ENCODE assay signal across 1 cellular context in genomic region chr1:205593967-205594366, GRCh38.
TF ChIP-seq lines count a peak whose summit lies in the region.

No MANE protein-coding gene starts in this region.

TF ChIP-seq in H1, 55 proteins besides CTCF, POLR2A, EP300 and RAD21:
- TF ChIP-seq JUN (IDR thresholded peaks at IDR 0.05; ENCODE audit: low read depth, low read length) (no peak), RXRA (IDR thresholded peaks at IDR 0.05; ENCODE audit: insufficient read depth, low read depth, low read length) (no peak), ZNF274 (IDR thresholded peaks at IDR 0.05; ENCODE audit: borderline replicate concordance, extremely low read depth, low read length) (no peak), EZH2 (IDR thresholded peaks at IDR 0.05; ENCODE audit: low read depth, low read length, severe bottlenecking) (no peak), ASH2L (IDR thresholded peaks at IDR 0.05; ENCODE audit: low read length) (no peak), SIRT6 (IDR thresholded peaks at IDR 0.05; ENCODE audit: low read length) (no peak), CBX5 (IDR thresholded peaks at IDR 0.05; ENCODE audit: low read depth, low read length) (no peak), TAF7 (optimal IDR thresholded peaks at IDR 0.05; ENCODE audit: borderline replicate concordance, low read depth, low read length) (no peak), TAF1 (IDR thresholded peaks at IDR 0.05; ENCODE audit: low read depth, low read length) (no peak), JUND (IDR thresholded peaks at IDR 0.05; ENCODE audit: low read length) (no peak), SP1 (IDR thresholded peaks at IDR 0.05; ENCODE audit: low read depth, low read length) (no peak), MAFK (IDR thresholded peaks at IDR 0.05; ENCODE audit: low read depth, low read length) (no peak)
